ENCODE assay signal across 8 cellular contexts in genomic region chr4:7803992-7804758, GRCh38.
DNase-seq lines count a peak whose midpoint lies in the region; ATAC-seq lines count a peak whose summit lies in the region.

No MANE protein-coding gene starts in this region.

- DNase-seq in COR-L47 (lab: John Stamatoyannopoulos, UW) (peak; percentile 33), H4 (ENCODE audit: low spot score) (peak; percentile 75), NCI-H226 (peak; percentile 39), lung microvascular endothelial cell (ENCODE audit: low read depth in 2 of 2) (peak; percentile 74 to 84)
- DNase-seq in activated CD4-positive, alpha-beta T cell treated with anti-CD3 and anti-CD28 coated beads, Interleukin-2, amount 50 U/mL, for 48 hours = peak; percentile 90 to 93
- DNase-seq in effector CD4-positive, alpha-beta T cell = peak; percentile 77
- peak; percentile 55 for DNase-seq in stimulated activated CD8-positive, alpha-beta memory T cell treated with anti-CD3 and anti-CD28 coated beads, Interleukin-12 subunit alpha, Interleukin-12 subunit beta, amount 100 ng/mL, for 24 hours (ENCODE audit: extremely low read depth)

- no peak for ATAC-seq in HG03378 (IDR thresholded peaks at IDR 0.05; ENCODE audit: unreplicated experiment)

Comparison
In these comparisons a context has a peak if more than half of its experiments do, and no peak if none do; other contexts are left out.
1. DNase-seq: peak in every context shown above with its lines; median percentile 92 in activated CD4-positive, alpha-beta T cell treated with anti-CD3 and anti-CD28 coated beads, Interleukin-2, amount 50 U/mL, for 48 hours; 79 in lung microvascular endothelial cell; 77 in effector CD4-positive, alpha-beta T cell; 75 in H4; 55 in stimulated activated CD8-positive, alpha-beta memory T cell treated with anti-CD3 and anti-CD28 coated beads, Interleukin-12 subunit alpha, Interleukin-12 subunit beta, amount 100 ng/mL, for 24 hours; 39 in NCI-H226; 33 in COR-L47.